ENCODE assay signal across 9 cellular contexts in genomic region chr4:1245481-1246051, GRCh38. TPM values are rescaled to one million over a fixed set of nuclear protein-coding genes. Genes with fewer than 3 reads are reported as not detected.
DNase-seq lines count a peak whose midpoint lies in the region; ATAC-seq, FAIRE-seq and TF ChIP-seq lines count a peak whose summit lies in the region.
"Had no signal": no experiment of that assay in that cellular context is flagged by ENCODE, and none has a peak within 500 bp of the region (broad histone marks: within the 10 kb centered on the region; RNA-seq: fewer than 3 reads in every experiment).

No MANE protein-coding gene starts in this region.

- H3K4me1 ChIP-seq in H9 (ENCODE audit: insufficient read depth, low read length): no peaks in the 10 kb centered on the region

- peaks cover 8% of the 10 kb centered on the region for H3K79me1 ChIP-seq in H9 (ENCODE audit: insufficient read depth, low read depth, low read length, poor library complexity, severe bottlenecking)

- no peak overlapping the region for H2AK5ac ChIP-seq in H9 (ENCODE audit: insufficient read length, low read length)

- H3K27me3 Mint-ChIP-seq in H9 (ENCODE audit: low read depth): peaks cover 7% of the 10 kb centered on the region
- no peaks in the 10 kb centered on the region for H3K27me3 Mint-ChIP-seq in activated CD4-positive, alpha-beta memory T cell treated with anti-CD3 and anti-CD28 coated beads, Interleukin-2, amount 10 ng/mL, durations not matched to agents 7 days and 5 days

- H4K8ac ChIP-seq in H9 (replicated peaks; ENCODE audit: insufficient read length, low read depth, low read length): no peak overlapping the region

- H3K23me2 ChIP-seq in H9 (ENCODE audit: insufficient read length, low read depth, low read length, poor library complexity, severe bottlenecking): peaks cover 7% of the 10 kb centered on the region

- no peak overlapping the region for H3K23ac ChIP-seq in H9 (ENCODE audit: insufficient read length, low read depth, low read length)

- no peak overlapping the region for H3K56ac ChIP-seq in H9 (ENCODE audit: insufficient read length, low read depth, low read length)

- H3K27ac Mint-ChIP-seq in H9: peak overlapping the region in 1 of 3 experiments; percentile 85; a peak in 4 of 7 replicates
- H3K27ac Mint-ChIP-seq in activated CD4-positive, alpha-beta memory T cell treated with anti-CD3 and anti-CD28 coated beads, Interleukin-2, amount 10 ng/mL, durations not matched to agents 7 days and 5 days: peak overlapping the region; percentile 60
- H3K27ac Mint-ChIP-seq in stimulated activated effector memory CD8-positive, alpha-beta T cell treated with anti-CD3 and anti-CD28 coated beads, Interleukin-12 subunit alpha, Interleukin-12 subunit beta, amount 100 ng/mL, for 72 hours: peak overlapping the region; percentile 95

- H3K14ac ChIP-seq in H9 (ENCODE audit: insufficient read depth, low read length): no peak overlapping the region

- peak overlapping the region; percentile 69 to 83; a peak in 3 of 5 replicates for H3K4me3 Mint-ChIP-seq in H9
- H3K4me3 Mint-ChIP-seq in activated CD4-positive, alpha-beta memory T cell treated with anti-CD3 and anti-CD28 coated beads, Interleukin-2, amount 10 ng/mL, durations not matched to agents 7 days and 5 days: peak overlapping the region; percentile 32
- peak overlapping the region; percentile 86 for H3K4me3 Mint-ChIP-seq in stimulated activated effector memory CD8-positive, alpha-beta T cell treated with anti-CD3 and anti-CD28 coated beads, Interleukin-12 subunit alpha, Interleukin-12 subunit beta, amount 100 ng/mL, for 72 hours

- peaks cover 5% of the 10 kb centered on the region for H4K20me1 ChIP-seq in H9 (ENCODE audit: control insufficient read depth, insufficient read depth, insufficient read length)

- H3K9me3 ChIP-seq in H9 (ENCODE audit: control insufficient read depth, low read depth, low read length): peaks cover 1% of the 10 kb centered on the region

- no peak overlapping the region for H2BK20ac ChIP-seq in H9 (ENCODE audit: low read depth, low read length, poor library complexity, severe bottlenecking)

- H3T11ph ChIP-seq in H9 (ENCODE audit: low read length): no peak overlapping the region

- ATAC-seq in left ventricle myocardium superior (no peak), GM21528 (IDR thresholded peaks at IDR 0.05; ENCODE audit: low FRiP score, unreplicated experiment) (no peak)
- no peak for ATAC-seq in stimulated activated effector memory CD8-positive, alpha-beta T cell treated with anti-CD3 and anti-CD28 coated beads, Interleukin-12 subunit alpha, Interleukin-12 subunit beta, amount 100 ng/mL, for 72 hours

- no peak overlapping the region for H3K4ac ChIP-seq in H9 (ENCODE audit: low read depth, low read length)

- FAIRE-seq in H54 (lab: Jason Lieb, UNC): no peak

- no peak overlapping the region for H2BK5ac ChIP-seq in H9 (ENCODE audit: insufficient read length, low read length)

- no CpG with 5 or more reads among the region's 26 CpGs for WGBS in H9 (ENCODE audit: extremely low coverage, insufficient read length, low lambda C conversion rate)

- no peak overlapping the region for H4K91ac ChIP-seq in H9 (ENCODE audit: insufficient read length, low read depth, low read length)

- POLR2A ChIA-PET in activated CD4-positive, alpha-beta memory T cell treated with anti-CD3 and anti-CD28 coated beads, Interleukin-2, amount 10 ng/mL, durations not matched to agents 7 days and 5 days (lab: Charles Lee): no interaction called here

- H3K4me2 ChIP-seq in H9 (ENCODE audit: insufficient read depth, insufficient read length, low read length): no peak overlapping the region

- CTCF ChIA-PET in activated CD4-positive, alpha-beta memory T cell treated with anti-CD3 and anti-CD28 coated beads, Interleukin-2, amount 10 ng/mL, durations not matched to agents 7 days and 5 days (lab: Charles Lee): interaction anchor here (2.2 kb wide), 1 partner anchor 79 kb away, joined by 12 read pairs; no protein-coding TSS in a partner anchor

- no peaks in the 10 kb centered on the region for H3K27me3 ChIP-seq in H9 (ENCODE audit: insufficient read depth, low read length)
- H3K27me3 ChIP-seq: cardiac muscle cell had no signal

- TF ChIP-seq POLR2A in H54 (IDR thresholded peaks at IDR 0.05; ENCODE audit: low read depth, low read length): no peak

- H4K5ac ChIP-seq in H9 (ENCODE audit: insufficient read length, low read depth, low read length): no peak overlapping the region

- H3K27ac ChIP-seq in H9 (ENCODE audit: insufficient read length, low read depth, low read length) (no peak overlapping the region), caudate nucleus (ENCODE audit: low read depth, low read length) (no peak overlapping the region)
- H3K27ac ChIP-seq: cardiac muscle cell had no signal

- intact Hi-C loops in left ventricle myocardium superior (cut with micrococcal nuclease): no loop called here

- H3K4me1 Mint-ChIP-seq in H9: peaks cover 7 to 11% of the 10 kb centered on the region in 2 experiments; a peak in 3 of 4 replicates
- H3K4me1 Mint-ChIP-seq in activated CD4-positive, alpha-beta memory T cell treated with anti-CD3 and anti-CD28 coated beads, Interleukin-2, amount 10 ng/mL, durations not matched to agents 7 days and 5 days: peaks cover 48% of the 10 kb centered on the region
- peaks cover 66% of the 10 kb centered on the region for H3K4me1 Mint-ChIP-seq in stimulated activated effector memory CD8-positive, alpha-beta T cell treated with anti-CD3 and anti-CD28 coated beads, Interleukin-12 subunit alpha, Interleukin-12 subunit beta, amount 100 ng/mL, for 72 hours

- no peak overlapping the region for H2BK120ac ChIP-seq in H9 (ENCODE audit: low read depth, low read length, poor library complexity, severe bottlenecking)

- H3K18ac ChIP-seq in H9 (ENCODE audit: insufficient read length, low read depth, low read length): no peak overlapping the region

- no peak overlapping the region for H2BK12ac ChIP-seq in H9 (ENCODE audit: insufficient read length, low read depth, low read length)

- peaks cover 10 to 19% (median 17%) of the 10 kb centered on the region in 3 experiments for H3K36me3 Mint-ChIP-seq in H9 (ENCODE audit: insufficient read depth in 1 of 3, low read depth in 3 of 3)
- peaks cover 31% of the 10 kb centered on the region for H3K36me3 Mint-ChIP-seq in activated CD4-positive, alpha-beta memory T cell treated with anti-CD3 and anti-CD28 coated beads, Interleukin-2, amount 10 ng/mL, durations not matched to agents 7 days and 5 days (ENCODE audit: low read depth)
- H3K36me3 Mint-ChIP-seq in stimulated activated effector memory CD8-positive, alpha-beta T cell treated with anti-CD3 and anti-CD28 coated beads, Interleukin-12 subunit alpha, Interleukin-12 subunit beta, amount 100 ng/mL, for 72 hours: peaks cover 42% of the 10 kb centered on the region

- DNase-seq in H9: no peak
- no peak for DNase-seq in activated CD4-positive, alpha-beta memory T cell treated with anti-CD3 and anti-CD28 coated beads, Interleukin-2, amount 10 ng/mL, durations not matched to agents 7 days and 5 days
- DNase-seq in left ventricle myocardium superior: peak; percentile 26
- no peak for DNase-seq in stimulated activated effector memory CD8-positive, alpha-beta T cell treated with anti-CD3 and anti-CD28 coated beads, Interleukin-12 subunit alpha, Interleukin-12 subunit beta, amount 100 ng/mL, for 72 hours (ENCODE audit: low spot score in 2 of 2)
- DNase-seq in NCI-H2196 (lab: John Stamatoyannopoulos, UW; ENCODE audit: unreplicated experiment): no peak
- no peak for DNase-seq in caudate nucleus (lab: John Stamatoyannopoulos, UW)
- no peak for DNase-seq in H54 (ENCODE audit: insufficient read length, low spot score)

- TF ChIP-seq CTCF in H9 (conservative IDR thresholded peaks at IDR 0.05): no peak

- no peak overlapping the region for H2AFZ ChIP-seq in H9 (ENCODE audit: low read length)

- no peak overlapping the region for H2BK15ac ChIP-seq in H9 (ENCODE audit: low read depth, low read length)

- H3K79me2 ChIP-seq in H9 (ENCODE audit: insufficient read depth, low read length): peaks cover 48% of the 10 kb centered on the region; the same call in 1 of the 2 replicates

- peaks cover 5 to 9% of the 10 kb centered on the region in 2 experiments for H3K9me3 Mint-ChIP-seq in H9
- H3K9me3 Mint-ChIP-seq in activated CD4-positive, alpha-beta memory T cell treated with anti-CD3 and anti-CD28 coated beads, Interleukin-2, amount 10 ng/mL, durations not matched to agents 7 days and 5 days: no peaks in the 10 kb centered on the region
- H3K9me3 Mint-ChIP-seq in stimulated activated effector memory CD8-positive, alpha-beta T cell treated with anti-CD3 and anti-CD28 coated beads, Interleukin-12 subunit alpha, Interleukin-12 subunit beta, amount 100 ng/mL, for 72 hours: no peaks in the 10 kb centered on the region

- no peak overlapping the region for H3K9ac ChIP-seq in H9 (ENCODE audit: extremely low read depth, insufficient read length, low read length)

RNA-seq across cellular contexts. Expression of gene CTBP1, which starts 3.4 kb away (rescaled TPM):
- 128 and 136 TPM in 2 replicates for total RNA-seq in H9 (2021)
- total RNA-seq in activated CD4-positive, alpha-beta memory T cell treated with anti-CD3 and anti-CD28 coated beads, Interleukin-2, amount 10 ng/mL, durations not matched to agents 7 days and 5 days: 100 to 1,000 TPM; 209 to 221 TPM
- total RNA-seq in left ventricle myocardium superior: 133 TPM

RNA-seq across cellular contexts. Expression of gene MAEA, which starts 44.1 kb away (rescaled TPM):
- total RNA-seq in H9 (2021) (85.6 and 89.5 TPM in 2 replicates), left ventricle myocardium superior (49.6 TPM)
- 10 to 100 TPM; 61.6 to 64.1 TPM for total RNA-seq in activated CD4-positive, alpha-beta memory T cell treated with anti-CD3 and anti-CD28 coated beads, Interleukin-2, amount 10 ng/mL, durations not matched to agents 7 days and 5 days

Comparison
In these comparisons a context has a peak if more than half of its experiments do, and no peak if none do; other contexts are left out.
1. H3K4me3 Mint-ChIP-seq: peak in every context shown above with its lines; median percentile 86 in stimulated activated effector memory CD8-positive, alpha-beta T cell treated with anti-CD3 and anti-CD28 coated beads, Interleukin-12 subunit alpha, Interleukin-12 subunit beta, amount 100 ng/mL, for 72 hours; 76 in H9; 32 in activated CD4-positive, alpha-beta memory T cell treated with anti-CD3 and anti-CD28 coated beads, Interleukin-2, amount 10 ng/mL, durations not matched to agents 7 days and 5 days.